Comparison of ENCODE assay signal across 11 cellular contexts in genomic region chr5:308672-309271, GRCh38. TPM values are rescaled to one million over a fixed set of nuclear protein-coding genes. Genes with fewer than 3 reads are reported as not detected.
DNase-seq lines count a peak whose midpoint lies in the region; ATAC-seq and TF ChIP-seq lines count a peak whose summit lies in the region.
"Had no signal": no experiment of that assay in that cellular context is flagged by ENCODE, and none has a peak within 500 bp of the region (broad histone marks: within the 10 kb centered on the region; RNA-seq: fewer than 3 reads in every experiment).

No MANE protein-coding gene starts in this region.

- CTCF ChIA-PET in BJ (lab: Yijun Ruan, JAX) (interaction anchor here (0.9 to 1.6 kb wide), 2 partner anchors 8 to 22 kb away, joined by 3 to 12 read pairs; no protein-coding TSS in a partner anchor), HCT116 (lab: Charles Lee) (interaction anchor here (1.5 kb wide), 1 partner anchor 8 kb away, joined by 5 read pairs; no protein-coding TSS in a partner anchor)

- H3K27ac ChIP-seq in HCT116 (ENCODE audit: low read depth, low read length): no peak overlapping the region
- H3K27ac ChIP-seq: right lobe of liver had no signal

- RAD21 ChIA-PET in HCT116 (lab: Charles Lee; ENCODE audit: low non-redundant PET in 1 of 2, low total read pairs in 2 of 2, uncharacterized antibody in 2 of 2, unreplicated experiment in 2 of 2): no interaction called here

- POLR2A ChIA-PET in BJ (lab: Charles Lee): no interaction called here
- POLR2A ChIA-PET in HCT116 (lab: Charles Lee): interaction anchor here (1.0 kb wide), 1 partner anchor 38 kb away, joined by 3 read pairs; the partner anchor contains the start of gene PDCD6

- H3K4me3 ChIP-seq in BJ (ENCODE audit: low read depth, low read length): no peak overlapping the region
- H3K4me3 ChIP-seq in HCT116 (replicated peaks in 1 of 2; ENCODE audit: low read depth in 1 of 2, low read length in 2 of 2): no peak overlapping the region
- H3K4me3 ChIP-seq in astrocyte of the spinal cord (ENCODE audit: low read depth, low read length): no peak overlapping the region
- H3K4me3 ChIP-seq: right lobe of liver had no signal

- H3K4me3 Mint-ChIP-seq in mesothelial cell of epicardium: no peak overlapping the region

- H3K79me2 ChIP-seq in HCT116 (ENCODE audit: insufficient read depth, low read length): peaks cover 30% of the 10 kb centered on the region; the same call in 1 of the 2 replicates

- no peaks in the 10 kb centered on the region for H3K27me3 Mint-ChIP-seq in mesothelial cell of epicardium (ENCODE audit: low read depth)

- H3K9me3 ChIP-seq in HCT116 (ENCODE audit: control insufficient read depth in 1 of 2, insufficient read depth in 1 of 2, low read depth in 1 of 2, low read length in 2 of 2): no peaks in the 10 kb centered on the region
- H3K9me3 ChIP-seq: right lobe of liver had no signal

- TF ChIP-seq POLR2A in HCT116 (IDR thresholded peaks at IDR 0.05; ENCODE audit: borderline replicate concordance, extremely low read depth, insufficient read depth, insufficient read length): no peak

- in situ Hi-C loops in astrocyte of the spinal cord (cut with HindIII; ENCODE audit: low sequenced_read_pairs): no loop called here

- H3K9me3 Mint-ChIP-seq in mesothelial cell of epicardium: no peaks in the 10 kb centered on the region

- intact Hi-C loops in HCT116 (cut with micrococcal nuclease): no loop called here

- no peak for TF ChIP-seq RAD21 in HCT116 (IDR thresholded peaks at IDR 0.05; ENCODE audit: low read depth)

- TF ChIP-seq CTCF in BJ (IDR thresholded peaks at IDR 0.05; ENCODE audit: insufficient read depth, low read depth, low read length) (peak; percentile 45), HCT116 (IDR thresholded peaks at IDR 0.05 in 2 of 3, conservative IDR thresholded peaks at IDR 0.05 in 1 of 3; ENCODE audit: borderline replicate concordance in 1 of 3, insufficient read depth in 1 of 3, low read depth in 2 of 3, low read length in 2 of 3) (peak in 2 of 3 experiments; percentile 38 to 43; a peak in 4 of 6 replicates), astrocyte of the spinal cord (IDR thresholded peaks at IDR 0.05; ENCODE audit: low read depth, low read length) (peak; percentile 43), mesothelial cell of epicardium (IDR thresholded peaks at IDR 0.05; ENCODE audit: unreplicated experiment) (peak; percentile 37)

- H4K20me1 ChIP-seq in HCT116 (ENCODE audit: insufficient read depth): no peaks in the 10 kb centered on the region

- ATAC-seq in HCT116 (peak; percentile 81), HG02970 (IDR thresholded peaks at IDR 0.05; ENCODE audit: low FRiP score, unreplicated experiment) (no peak), GM19023 (IDR thresholded peaks at IDR 0.05; ENCODE audit: unreplicated experiment) (no peak)
- ATAC-seq: right lobe of liver had no signal

- H3K4me2 ChIP-seq in HCT116 (ENCODE audit: low read length): peak overlapping the region; percentile 7

- no peak overlapping the region for H2AFZ ChIP-seq in HCT116 (ENCODE audit: low read depth, low read length, poor library complexity, severe bottlenecking)

- H3K4me1 ChIP-seq in HCT116 (ENCODE audit: control insufficient read depth in 1 of 2, insufficient read depth in 2 of 2, low read length in 2 of 2): peaks cover 5 to 13% of the 10 kb centered on the region in 2 experiments; a peak in 2 of 4 replicates

- no peak overlapping the region for H3K27ac Mint-ChIP-seq in mesothelial cell of epicardium

- BruUV-seq in HCT116 (replicated peaks; lab: Mats Ljungman, UMichigan): no TSS peak

- DNase-seq in BJ (ENCODE audit: low read depth) (no peak), HCT116 (ENCODE audit: low read depth, low spot score) (no peak), astrocyte of the spinal cord (ENCODE audit: low read depth, low spot score) (peak; percentile 34), mesothelial cell of epicardium (ENCODE audit: low spot score in 2 of 2, unreplicated experiment in 2 of 2) (no peak), NCI-H1105 (lab: John Stamatoyannopoulos, UW) (no peak), NCI-H128 (lab: John Stamatoyannopoulos, UW; ENCODE audit: unreplicated experiment) (no peak)
- DNase-seq: islet precursor cell, NCI-H1105 treated with DMSO at 0.1 percent for 48 hours had no signal

- peaks cover 8% of the 10 kb centered on the region for H3K36me3 Mint-ChIP-seq in mesothelial cell of epicardium

- H3K36me3 ChIP-seq in BJ (ENCODE audit: control insufficient read depth, insufficient read depth, low read length) (peaks cover 29% of the 10 kb centered on the region), HCT116 (ENCODE audit: control insufficient read depth in 1 of 2, insufficient read depth in 2 of 2, low read length in 2 of 2) (peaks cover 9 to 15% of the 10 kb centered on the region in 2 experiments)

- H3K27me3 ChIP-seq in BJ (ENCODE audit: control insufficient read depth, insufficient read depth, low read length) (no peaks in the 10 kb centered on the region), HCT116 (ENCODE audit: insufficient read depth, low read length) (no peaks in the 10 kb centered on the region)
- H3K27me3 ChIP-seq: right lobe of liver had no signal

- no peaks in the 10 kb centered on the region for H3K4me1 Mint-ChIP-seq in mesothelial cell of epicardium

- no peak overlapping the region for H3K9ac ChIP-seq in HCT116 (ENCODE audit: low read length)

- H3K9me2 ChIP-seq in HCT116 (ENCODE audit: insufficient read depth): no peaks in the 10 kb centered on the region

TF ChIP-seq in HCT116, 20 proteins besides CTCF, POLR2A, EP300 and RAD21:
- TF ChIP-seq EZH2 (IDR thresholded peaks at IDR 0.05) (no peak), JUND (IDR thresholded peaks at IDR 0.05) (no peak), SP1 (IDR thresholded peaks at IDR 0.05; ENCODE audit: low read depth) (no peak)
TF ChIP-seq in HCT116: peak in this region for 0.

RNA-seq across cellular contexts. Expression of gene AHRR, which starts 12.7 kb away (rescaled TPM):
- polyA plus RNA-seq in BJ (2011; rRNA removed): 25.2 and 36.4 TPM in 2 replicates
- polyA minus RNA-seq in BJ (2011; rRNA and poly(A)+ RNA removed): 26.4 and 28.5 TPM in 2 replicates
- total RNA-seq in HCT116 (2021; ENCODE audit: unreplicated experiment) (12.7 TPM), mesothelial cell of epicardium (10.7 to 12.7 TPM (median 10.9 TPM) in 3 replicates)
- 2.5 and 3.2 TPM in 2 replicates for polyA plus RNA-seq in HCT116 (2012)

RNA-seq across cellular contexts. Expression of gene PDCD6, which starts 37.3 kb away (rescaled TPM):
- 153 and 200 TPM in 2 replicates for polyA plus RNA-seq in BJ (2011; rRNA removed)
- polyA minus RNA-seq in BJ (2011; rRNA and poly(A)+ RNA removed): 52.4 and 75.9 TPM in 2 replicates
- total RNA-seq in HCT116 (2021; ENCODE audit: unreplicated experiment): 107 TPM
- polyA plus RNA-seq in HCT116 (2012): 149 and 166 TPM in 2 replicates
- total RNA-seq in mesothelial cell of epicardium: 82.4 to 85.6 TPM (median 84.4 TPM) in 3 replicates
